In the genomic region with DNA sequence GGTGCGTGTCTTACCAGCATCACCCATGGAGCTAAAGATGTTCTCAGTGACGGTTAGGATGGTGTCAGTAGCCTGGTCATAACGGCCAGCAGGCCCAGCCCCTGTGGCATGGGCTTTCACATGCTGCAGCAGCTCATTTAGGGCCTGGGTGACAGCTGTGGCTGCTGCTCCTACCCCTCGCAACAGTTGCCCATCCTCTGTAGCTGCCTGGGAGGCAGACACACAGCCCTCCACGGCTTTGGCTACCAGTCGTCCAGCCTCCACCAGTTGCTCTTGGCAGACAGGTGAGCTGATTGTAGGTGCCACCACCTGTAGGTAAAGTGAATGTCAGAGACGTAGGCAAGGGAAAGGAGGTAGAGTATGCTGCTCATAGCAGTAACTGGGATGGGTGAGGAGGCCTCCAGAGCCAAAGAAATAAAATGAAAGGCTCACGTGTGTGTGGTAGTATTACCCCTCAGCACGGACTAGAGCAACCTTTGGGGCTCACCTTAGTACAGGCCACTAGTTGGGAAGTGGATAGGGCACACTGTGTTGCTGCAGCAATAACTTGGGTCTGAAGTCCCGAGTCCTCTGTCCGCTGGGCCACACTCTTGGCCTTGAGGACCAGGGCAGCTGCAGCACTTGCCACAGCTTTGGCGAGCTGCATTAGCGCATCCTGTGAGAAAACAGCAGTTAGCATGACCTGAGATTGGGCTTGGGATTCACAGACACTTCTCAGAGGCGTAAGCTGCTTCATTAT, we compare ENCODE assay signal across 19 cellular contexts. TPM values are rescaled to one million over a fixed set of nuclear protein-coding genes. Genes with fewer than 3 reads are reported as not detected.
DNase-seq lines count a peak whose midpoint lies in the region; ATAC-seq and TF ChIP-seq lines count a peak whose summit lies in the region.
"Had no signal": no experiment of that assay in that cellular context is flagged by ENCODE, and none has a peak within 500 bp of the region (broad histone marks: within the 10 kb centered on the region; RNA-seq: fewer than 3 reads in every experiment).

No MANE protein-coding gene starts in this region.

- 89 to 90% methylated on average over 6 to 12 of the region's 14 CpGs for WGBS in esophagus squamous epithelium, 2 donors
- 96% methylated on average over 13 of the region's 14 CpGs for WGBS in SK-N-SH (ENCODE audit: low lambda C conversion rate)

- TF ChIP-seq CTCF in esophagus squamous epithelium (IDR thresholded peaks at IDR 0.05) (no peak), SK-N-SH (IDR thresholded peaks at IDR 0.05) (no peak)

- H3K36me3 ChIP-seq in esophagus squamous epithelium, result peaks cover 76 to 100% (median 88%) of the 10 kb centered on the region in 3 donors
- H3K36me3 ChIP-seq in SK-N-SH (replicated peaks in 1 of 2; ENCODE audit: control insufficient read depth in 1 of 2, insufficient read depth in 2 of 2, low read length in 1 of 2), result peaks cover 70 to 94% of the 10 kb centered on the region in 2 experiments

- H3K9me3 ChIP-seq in esophagus squamous epithelium (no peaks in the 10 kb centered on the region), SK-N-SH (no peaks in the 10 kb centered on the region)

- H3K9me2 ChIP-seq in SK-N-SH, result no peaks in the 10 kb centered on the region

- no peak overlapping the region for H2AFZ ChIP-seq in SK-N-SH (ENCODE audit: low read depth)
- H2AFZ ChIP-seq: PC-9 had no signal

- H3K27ac ChIP-seq in esophagus squamous epithelium (peak overlapping the region in 3 of 4 donors; percentile 42 to 60 (median 53)), SK-N-SH (ENCODE audit: low read depth in 2 of 2, low read length in 1 of 2) (no peak overlapping the region)
- H3K27ac ChIP-seq: 22Rv1, KMS-11, PC-9 had no signal

- H3K27ac Mint-ChIP-seq in activated T-cell treated with anti-CD3 and anti-CD28 coated beads, Interleukin-2, amount 50 U/mL, for 24 hours, result peak overlapping the region; percentile 16

- H3K4me3 ChIP-seq in esophagus squamous epithelium, result no peak overlapping the region
- H3K4me3 ChIP-seq in SK-N-SH (ENCODE audit: low read depth in 2 of 2, low read length in 1 of 2), result no peak overlapping the region
- H3K4me3 ChIP-seq: PC-9 had no signal

- no peaks in the 10 kb centered on the region; the same call in 1 of the 2 replicates for H3K79me2 ChIP-seq in SK-N-SH (ENCODE audit: insufficient read depth)

- H3K9me3 Mint-ChIP-seq in activated T-cell treated with anti-CD3 and anti-CD28 coated beads, Interleukin-2, amount 50 U/mL, for 24 hours, result no peaks in the 10 kb centered on the region
- H3K9me3 Mint-ChIP-seq in activated T-cell treated with anti-CD3 and anti-CD28 coated beads, Interleukin-2, amount 50 U/mL, for 4 hours, result no peaks in the 10 kb centered on the region

- no peak for DNase-seq in activated T-cell treated with anti-CD3 and anti-CD28 coated beads, Interleukin-2, amount 50 U/mL, for 24 hours
- DNase-seq in activated T-cell treated with anti-CD3 and anti-CD28 coated beads, Interleukin-2, amount 50 U/mL, for 4 hours, result no peak
- DNase-seq in esophagus squamous epithelium (lab: John Stamatoyannopoulos, UW), result no peak
- DNase-seq in posterior vena cava (ENCODE audit: low spot score), result peak; percentile 58
- no peak for DNase-seq in SK-N-SH
- no peak for DNase-seq in hepatic stellate cell (ENCODE audit: low spot score)
- no peak for DNase-seq in AG08395 (ENCODE audit: low spot score)
- DNase-seq: C1 segment of cervical spinal cord, COR-L47, DMS153, EL, NCI-H1092, NCI-H187, NCI-H446 treated with DMSO at 0.1 percent for 48 hours, NCI-H748 treated with DMSO at 0.1 percent for 48 hours, PC-9 had no signal

- no peak for TF ChIP-seq POLR2A in esophagus squamous epithelium (IDR thresholded peaks at IDR 0.05)

- POLR2A ChIA-PET in SK-N-SH (lab: Yijun Ruan, JAX), result interaction anchor here (1.0 to 1.2 kb wide), 3 partner anchors 14 to 23 kb away, joined by 3 read pairs; a partner anchor contains a TSS

- TF ChIP-seq EP300 in SK-N-SH (IDR thresholded peaks at IDR 0.05; ENCODE audit: borderline replicate concordance in 1 of 2, low read depth in 1 of 2, low read length in 1 of 2), result no peak

- peaks cover 4% of the 10 kb centered on the region for H3F3A ChIP-seq in SK-N-SH (replicated peaks; ENCODE audit: insufficient read depth)

- peaks cover 100% of the 10 kb centered on the region for H3K36me3 Mint-ChIP-seq in activated T-cell treated with anti-CD3 and anti-CD28 coated beads, Interleukin-2, amount 50 U/mL, for 24 hours (ENCODE audit: low read depth)
- peaks cover 60% of the 10 kb centered on the region for H3K36me3 Mint-ChIP-seq in activated T-cell treated with anti-CD3 and anti-CD28 coated beads, Interleukin-2, amount 50 U/mL, for 4 hours (ENCODE audit: insufficient read depth)

- no peak overlapping the region for H3K4me2 ChIP-seq in SK-N-SH
- H3K4me2 ChIP-seq: KMS-11, PC-9 had no signal

- H3K4me1 ChIP-seq in esophagus squamous epithelium (no peaks in the 10 kb centered on the region), SK-N-SH (ENCODE audit: control insufficient read depth in 1 of 2, insufficient read depth in 2 of 2, low read depth in 1 of 2, low read length in 1 of 2) (no peaks in the 10 kb centered on the region)

- no peak for TF ChIP-seq RAD21 in SK-N-SH (IDR thresholded peaks at IDR 0.05; ENCODE audit: low read length)

- no peak overlapping the region for H3K4me3 Mint-ChIP-seq in activated T-cell treated with anti-CD3 and anti-CD28 coated beads, Interleukin-2, amount 50 U/mL, for 24 hours
- no peak overlapping the region for H3K4me3 Mint-ChIP-seq in activated T-cell treated with anti-CD3 and anti-CD28 coated beads, Interleukin-2, amount 50 U/mL, for 4 hours

- peaks cover under 1% of the 10 kb centered on the region for H3K4me1 Mint-ChIP-seq in activated T-cell treated with anti-CD3 and anti-CD28 coated beads, Interleukin-2, amount 50 U/mL, for 24 hours (ENCODE audit: low read depth)
- H3K4me1 Mint-ChIP-seq in activated T-cell treated with anti-CD3 and anti-CD28 coated beads, Interleukin-2, amount 50 U/mL, for 4 hours (ENCODE audit: low read depth), result no peaks in the 10 kb centered on the region

- CTCF ChIA-PET in SK-N-SH (lab: Yijun Ruan, JAX), result interaction anchor here (0.7 to 19.9 kb wide), 4 partner anchors 13 to 58 kb away, joined by 3 to 183 read pairs (median 36); a partner anchor contains a TSS

- intact Hi-C loops in esophagus squamous epithelium (cut with DNase I) (no loop called here), posterior vena cava (cut with DNase I) (no loop called here)

- H3K27me3 ChIP-seq in esophagus squamous epithelium (no peaks in the 10 kb centered on the region), SK-N-SH (ENCODE audit: insufficient read depth) (no peaks in the 10 kb centered on the region)

- H3K9ac ChIP-seq in SK-N-SH, result no peak overlapping the region
- H3K9ac ChIP-seq: KMS-11 had no signal

- no peak for ATAC-seq in activated T-cell treated with anti-CD3 and anti-CD28 coated beads, Interleukin-2, amount 50 U/mL, for 4 hours
- ATAC-seq in HG02884 (IDR thresholded peaks at IDR 0.05; ENCODE audit: unreplicated experiment), result no peak

- no peaks in the 10 kb centered on the region for H3K27me3 Mint-ChIP-seq in activated T-cell treated with anti-CD3 and anti-CD28 coated beads, Interleukin-2, amount 50 U/mL, for 24 hours
- no peaks in the 10 kb centered on the region for H3K27me3 Mint-ChIP-seq in activated T-cell treated with anti-CD3 and anti-CD28 coated beads, Interleukin-2, amount 50 U/mL, for 4 hours (ENCODE audit: low read depth)

- H4K20me1 ChIP-seq in SK-N-SH (ENCODE audit: insufficient read depth), result no peaks in the 10 kb centered on the region

TF ChIP-seq in SK-N-SH, 30 proteins besides CTCF, POLR2A, EP300 and RAD21 (continues in another document):
- TF ChIP-seq FOSL2 (IDR thresholded peaks at IDR 0.05; ENCODE audit: borderline replicate concordance, low read depth) (no peak), CHD2 (IDR thresholded peaks at IDR 0.05; ENCODE audit: low read length, partially characterized antibody) (no peak), SIN3A (IDR thresholded peaks at IDR 0.05; ENCODE audit: borderline replicate concordance, low read depth, low read length) (no peak), JUND (IDR thresholded peaks at IDR 0.05) (no peak), MXI1 (IDR thresholded peaks at IDR 0.05; ENCODE audit: low read depth, low read length) (no peak), RCOR1 (IDR thresholded peaks at IDR 0.05; ENCODE audit: low read length) (no peak)

RNA-seq across cellular contexts. Expression of a gene that starts 14.7 kb away (rescaled TPM):
- 100 to 1,000 TPM; 210 to 252 (median 230) TPM for total RNA-seq in activated T-cell treated with anti-CD3 and anti-CD28 coated beads, Interleukin-2, amount 50 U/mL, for 4 hours
- 100 to 1,000 TPM in 2 of 4 donors, 10 to 100 TPM in 2; 94.7 to 233 (median 112) TPM for total RNA-seq in esophagus squamous epithelium
- total RNA-seq in posterior vena cava, result 100 to 1,000 TPM; 816 to 836 TPM
- polyA plus RNA-seq in SK-N-SH (2012; rRNA removed), result 91.8 and 115 TPM in 2 replicates
- 32.7 and 72.5 TPM in 2 replicates for polyA plus RNA-seq in SK-N-SH (2012; cell fraction: cytosol; rRNA removed)
- 183 and 220 TPM in 2 replicates for polyA plus RNA-seq in SK-N-SH (2012; cell fraction: nucleus; rRNA removed)

RNA-seq across cellular contexts. Expression of a gene that starts 15.2 kb away (rescaled TPM):
- total RNA-seq in activated T-cell treated with anti-CD3 and anti-CD28 coated beads, Interleukin-2, amount 50 U/mL, for 4 hours, result 10 to 100 TPM; 22.9 to 27.5 (median 23.6) TPM
- total RNA-seq in esophagus squamous epithelium (10 to 100 TPM; 10.5 to 24.2 (median 19.2) TPM), posterior vena cava (10 to 100 TPM; 41.7 to 53.0 TPM)
- 33.9 and 38.6 TPM in 2 replicates for polyA plus RNA-seq in SK-N-SH (2012; rRNA removed)
- 36.2 and 36.8 TPM in 2 replicates for polyA plus RNA-seq in SK-N-SH (2012; cell fraction: cytosol; rRNA removed)
- 29.2 and 35.8 TPM in 2 replicates for polyA plus RNA-seq in SK-N-SH (2012; cell fraction: nucleus; rRNA removed)

RNA-seq across cellular contexts. Expression of a gene that starts 27.6 kb away (rescaled TPM):
- total RNA-seq in activated T-cell treated with anti-CD3 and anti-CD28 coated beads, Interleukin-2, amount 50 U/mL, for 4 hours, result 1 to 10 TPM; 1.6 to 2.2 (median 2.2) TPM
- 1,000 to 10,000 TPM in 1 of 4 donors, 100 to 1,000 TPM in 2, 10 to 100 TPM in 1; 80.8 to 1,148 (median 217) TPM for total RNA-seq in esophagus squamous epithelium
- total RNA-seq in posterior vena cava, result 1,000 to 10,000 TPM; 2,096 to 3,529 TPM
- 589 and 620 TPM in 2 replicates for polyA plus RNA-seq in SK-N-SH (2012; rRNA removed)
- 525 and 639 TPM in 2 replicates for polyA plus RNA-seq in SK-N-SH (2012; cell fraction: cytosol; rRNA removed)
- polyA plus RNA-seq in SK-N-SH (2012; cell fraction: nucleus; rRNA removed), result 1,146 and 1,394 TPM in 2 replicates

RNA-seq across cellular contexts. Expression of a gene that starts 31.7 kb away (rescaled TPM):
- total RNA-seq in activated T-cell treated with anti-CD3 and anti-CD28 coated beads, Interleukin-2, amount 50 U/mL, for 4 hours, result 10 to 100 TPM; 29.9 to 34.8 (median 33.2) TPM
- total RNA-seq in esophagus squamous epithelium (10 to 100 TPM; 14.1 to 61.8 (median 42.0) TPM), posterior vena cava (10 to 100 TPM; 50.1 to 57.7 TPM)
- polyA plus RNA-seq in SK-N-SH (2012; rRNA removed), result 71.5 and 98.2 TPM in 2 replicates
- polyA plus RNA-seq in SK-N-SH (2012; cell fraction: cytosol; rRNA removed), result 28.7 and 35.7 TPM in 2 replicates
- polyA plus RNA-seq in SK-N-SH (2012; cell fraction: nucleus; rRNA removed), result 425 and 473 TPM in 2 replicates

RNA-seq across cellular contexts. Expression of a gene that starts 31.8 kb away (rescaled TPM):
- total RNA-seq in activated T-cell treated with anti-CD3 and anti-CD28 coated beads, Interleukin-2, amount 50 U/mL, for 4 hours, result 10 to 100 TPM; 14.3 to 15.3 (median 14.6) TPM
- total RNA-seq in esophagus squamous epithelium (10 to 100 TPM in 3 of 4 donors, 1 to 10 TPM in 1; 8.0 to 17.5 (median 11.6) TPM), posterior vena cava (10 to 100 TPM; 27.8 to 29.5 TPM)
- 16.1 and 18.6 TPM in 2 replicates for polyA plus RNA-seq in SK-N-SH (2012; rRNA removed)
- polyA plus RNA-seq in SK-N-SH (2012; cell fraction: cytosol; rRNA removed), result 13.5 and 16.3 TPM in 2 replicates
- polyA plus RNA-seq in SK-N-SH (2012; cell fraction: nucleus; rRNA removed), result 28.4 and 28.9 TPM in 2 replicates

Comparison
In these comparisons a context has a peak if more than half of its experiments do, and no peak if none do; other contexts are left out.
1. H3K27ac ChIP-seq: peak in esophagus squamous epithelium (3 of 4); none in SK-N-SH (0 of 2).
2. RNA of a gene that starts 27.6 kb away (total RNA-seq): 2,096 to 3,529 TPM in posterior vena cava and 80.8 to 1,148 TPM in esophagus squamous epithelium; 1.6 to 2.2 TPM in activated T-cell treated with anti-CD3 and anti-CD28 coated beads, Interleukin-2, amount 50 U/mL, for 4 hours; every median in the first group is over 10 times any median in the second.